ENCODE assay signal across 8 cellular contexts in the genomic region with DNA sequence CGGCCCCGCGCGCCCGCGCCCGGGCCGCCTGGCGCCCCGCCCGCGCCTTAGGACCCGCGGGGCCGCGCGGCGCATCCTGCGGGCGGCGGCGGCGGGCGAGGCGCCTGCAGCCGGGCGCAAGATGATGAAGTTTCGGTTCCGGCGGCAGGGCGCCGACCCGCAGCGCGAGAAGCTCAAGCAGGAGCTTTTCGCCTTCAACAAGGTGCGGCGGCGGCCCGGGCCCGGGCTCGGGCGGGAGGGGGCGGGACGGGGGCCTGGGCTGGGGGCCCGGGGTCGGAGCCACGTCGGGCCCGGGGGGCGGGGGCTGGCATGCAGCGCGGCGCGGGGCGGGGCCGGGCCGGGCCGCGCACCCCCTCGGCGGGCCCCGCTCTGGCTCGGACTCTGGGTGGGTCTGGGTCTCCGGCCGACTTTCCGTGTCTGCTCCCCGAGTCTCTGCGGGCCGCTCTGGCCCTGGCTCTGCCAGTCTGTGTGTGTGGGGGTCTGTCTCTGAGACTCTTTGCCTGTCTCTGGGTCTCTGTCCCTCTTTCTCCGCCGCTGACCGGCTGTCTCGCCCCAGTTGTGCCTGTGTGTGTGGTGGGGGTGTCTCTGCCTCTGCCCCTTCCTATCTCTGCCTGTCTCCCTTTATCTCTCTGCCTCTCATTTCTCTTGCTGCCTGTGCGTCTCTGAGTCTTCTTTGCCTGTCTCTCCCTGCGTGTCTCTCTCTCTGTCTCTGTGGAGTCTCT. TPM values are rescaled to one million over a fixed set of nuclear protein-coding genes. Genes with fewer than 3 reads are reported as not detected.
A peak's percentile ranks its signal among the peaks of the same experiment; 100 is the strongest.
DNase-seq lines count a peak whose midpoint lies in the region; ATAC-seq, FAIRE-seq and TF ChIP-seq lines count a peak whose summit lies in the region.

Gene LLGL1, plus strand, starts transcription at position 74 of the 722 bp plus-strand sequence. Its CDS starts 48 bp downstream, at position 122.

- H3K9me3 Mint-ChIP-seq in HFFc6 = no peaks in the 10 kb centered on the region
- no peaks in the 10 kb centered on the region for H3K9me3 Mint-ChIP-seq in natural killer cell treated with Interleukin-12 subunit alpha and Interleukin-12 subunit beta and Interleukin-15 and Interleukin-18, amount 100 ng/mL, for 72 hours

- peak within 1 kb of the TSS; percentile 98 for H3K4me3 Mint-ChIP-seq in HFFc6
- peak within 1 kb of the TSS; percentile 93 for H3K4me3 Mint-ChIP-seq in natural killer cell treated with Interleukin-12 subunit alpha and Interleukin-12 subunit beta and Interleukin-15 and Interleukin-18, amount 100 ng/mL, for 72 hours

- TF ChIP-seq CTCF in HFFc6 (IDR thresholded peaks at IDR 0.05) (no peak), D721Med (IDR thresholded peaks at IDR 0.05; ENCODE audit: insufficient read depth, missing control alignments) (no peak)

- peaks cover 6% of the 10 kb centered on the region for H3K36me3 Mint-ChIP-seq in HFFc6 (ENCODE audit: low read depth)
- no peaks in the 10 kb centered on the region for H3K36me3 Mint-ChIP-seq in natural killer cell treated with Interleukin-12 subunit alpha and Interleukin-12 subunit beta and Interleukin-15 and Interleukin-18, amount 100 ng/mL, for 72 hours

- DNase-seq in HFFc6 (no peak), D721Med (ENCODE audit: insufficient read length, low spot score) (no peak), activated gamma-delta T cell treated with Interleukin-2 at 50 U/mL for 16 hours (no peak)
- no peak for DNase-seq in natural killer cell treated with Interleukin-12 subunit alpha and Interleukin-12 subunit beta and Interleukin-15 and Interleukin-18, amount 100 ng/mL, for 72 hours (ENCODE audit: low spot score)
- DNase-seq in stimulated activated CD4-positive, alpha-beta T cell treated with anti-CD3 and anti-CD28 coated beads, Interleukin-2, amount 100 ng/mL, for 48 hours = no peak

- in situ Hi-C loops in endometrial microvascular endothelial cells (cut with HindIII; ENCODE audit: inconsistent ontology term, low pct_unique_long_range_greater_than_20kb, low sequenced_read_pairs) = no loop called here

- peak within 1 kb of the TSS; percentile 91 for H3K27ac Mint-ChIP-seq in HFFc6
- H3K27ac Mint-ChIP-seq in natural killer cell treated with Interleukin-12 subunit alpha and Interleukin-12 subunit beta and Interleukin-15 and Interleukin-18, amount 100 ng/mL, for 72 hours = peak within 1 kb of the TSS; percentile 66 to 86

- FAIRE-seq in D721Med (lab: Jason Lieb, UNC) = no peak

- peaks cover 49% of the 10 kb centered on the region for H3K4me1 Mint-ChIP-seq in HFFc6 (ENCODE audit: low read depth)
- peaks cover 6 to 22% of the 10 kb centered on the region in 2 donors for H3K4me1 Mint-ChIP-seq in natural killer cell treated with Interleukin-12 subunit alpha and Interleukin-12 subunit beta and Interleukin-15 and Interleukin-18, amount 100 ng/mL, for 72 hours (ENCODE audit: low read depth in 2 of 2)

- no peaks in the 10 kb centered on the region; the same call in 1 of the 2 replicates for H3K27me3 Mint-ChIP-seq in HFFc6 (ENCODE audit: insufficient read depth)
- no peaks in the 10 kb centered on the region for H3K27me3 Mint-ChIP-seq in natural killer cell treated with Interleukin-12 subunit alpha and Interleukin-12 subunit beta and Interleukin-15 and Interleukin-18, amount 100 ng/mL, for 72 hours

- peak; percentile 9 for ATAC-seq in GM18519 (IDR thresholded peaks at IDR 0.05; ENCODE audit: low FRiP score, unreplicated experiment)
- ATAC-seq in SK-N-SH treated with all-trans-retinoic acid at 6 μM for 48 hours = peak; percentile 23
- ATAC-seq in natural killer cell treated with Interleukin-12 subunit alpha and Interleukin-12 subunit beta and Interleukin-15 and Interleukin-18, amount 100 ng/mL, for 72 hours = peak; percentile 56 to 58

TF ChIP-seq in SK-N-SH treated with all-trans-retinoic acid at 6 μM for 48 hours, 23 proteins besides CTCF, POLR2A, EP300 and RAD21:
- TF ChIP-seq ZC3H10 (CRISPR knock-in tag; IDR thresholded peaks at IDR 0.05) (no peak), GLIS3 (CRISPR knock-in tag; IDR thresholded peaks at IDR 0.05) (no peak)

RNA-seq across cellular contexts. Expression of gene LLGL1, which starts in this region (rescaled TPM):
- total RNA-seq in HFFc6 (2021; fragmentation: NEBNext Ultra II Directional; extraction: Animal tissue kit (Norgen Biotek cat#: 25700)) = 10 to 100 TPM; 38.0 to 50.8 (median 41.0) TPM
- total RNA-seq in endometrial microvascular endothelial cells (ENCODE audit: inconsistent ontology term) = 47.8 TPM
- total RNA-seq in natural killer cell treated with Interleukin-12 subunit alpha and Interleukin-12 subunit beta and Interleukin-15 and Interleukin-18, amount 100 ng/mL, for 72 hours = 10 to 100 TPM; 16.6 to 23.0 TPM
